In the genomic region with DNA sequence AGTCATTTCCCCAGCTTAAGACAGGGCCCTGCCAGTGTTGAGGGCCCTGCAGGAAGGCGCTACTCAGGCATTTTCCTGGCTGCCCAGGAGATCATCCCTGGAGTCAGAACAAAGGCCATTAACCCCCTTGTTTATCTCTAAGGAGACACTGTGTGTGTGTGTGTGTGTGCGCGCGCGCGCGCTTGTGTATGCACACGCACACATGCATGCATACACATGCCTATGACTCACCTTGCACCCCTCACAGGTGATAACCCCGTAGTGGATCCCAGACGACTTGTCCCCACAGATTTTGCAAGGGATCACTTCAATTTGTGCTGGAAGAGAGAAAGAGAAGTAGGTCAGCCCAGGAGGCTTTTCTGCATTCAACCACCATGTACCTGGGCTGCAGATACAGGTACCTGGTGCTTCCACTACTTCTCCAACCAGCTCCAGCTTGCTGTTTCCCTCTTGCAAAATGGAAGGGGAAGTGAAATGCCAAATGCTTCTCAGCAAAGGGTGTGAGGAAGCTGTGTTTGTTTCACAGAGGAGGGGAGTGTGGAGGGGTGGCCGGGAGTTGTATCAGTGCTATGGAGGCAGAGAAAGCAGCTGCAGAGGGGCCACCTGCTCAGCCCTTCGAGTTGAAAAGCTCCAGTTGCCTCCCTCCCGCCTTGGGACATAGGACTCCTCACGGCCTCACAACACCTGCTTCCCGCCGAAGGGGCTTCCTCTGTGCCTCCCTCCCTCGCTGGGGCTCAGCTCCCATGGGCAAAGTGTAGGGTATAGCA, we compare ENCODE assay signal across 18 cellular contexts. TPM values are rescaled to one million over a fixed set of nuclear protein-coding genes. Genes with fewer than 3 reads are reported as not detected.
DNase-seq lines count a peak whose midpoint lies in the region; ATAC-seq and TF ChIP-seq lines count a peak whose summit lies in the region.
"Had no signal": no experiment of that assay in that cellular context is flagged by ENCODE, and none has a peak within 500 bp of the region (broad histone marks: within the 10 kb centered on the region; RNA-seq: fewer than 3 reads in every experiment).

No MANE protein-coding gene starts in this region.

- H3K4me1 ChIP-seq in upper lobe of right lung = no peaks in the 10 kb centered on the region
- H3K4me1 ChIP-seq: gastroesophageal sphincter had no signal

- H3K27ac Mint-ChIP-seq in natural killer cell treated with Interleukin-12 subunit alpha and Interleukin-12 subunit beta and Interleukin-15 and Interleukin-18, amount 100 ng/mL, for 72 hours = peak overlapping the region in 1 of 2 donors; percentile 39
- H3K27ac Mint-ChIP-seq in natural killer cell (no peak overlapping the region), CD14-positive monocyte (no peak overlapping the region)
- H3K27ac Mint-ChIP-seq in activated CD8-positive, alpha-beta T cell treated with anti-CD3 and anti-CD28 coated beads for 36 hours = peak overlapping the region; percentile 46
- H3K27ac Mint-ChIP-seq: activated B cell treated with CpG ODN at 0.5 μM for 24 hours had no signal

- H3K4me3 ChIP-seq in upper lobe of right lung = no peak overlapping the region
- H3K4me3 ChIP-seq: gastroesophageal sphincter, upper lobe of left lung had no signal

- no peaks in the 10 kb centered on the region for H3K36me3 Mint-ChIP-seq in natural killer cell treated with Interleukin-12 subunit alpha and Interleukin-12 subunit beta and Interleukin-15 and Interleukin-18, amount 100 ng/mL, for 72 hours
- no peaks in the 10 kb centered on the region for H3K36me3 Mint-ChIP-seq in natural killer cell
- H3K36me3 Mint-ChIP-seq in activated CD8-positive, alpha-beta T cell treated with anti-CD3 and anti-CD28 coated beads for 36 hours (ENCODE audit: low read depth) = no peaks in the 10 kb centered on the region
- H3K36me3 Mint-ChIP-seq in CD14-positive monocyte = no peaks in the 10 kb centered on the region

- H3K4me1 Mint-ChIP-seq in natural killer cell treated with Interleukin-12 subunit alpha and Interleukin-12 subunit beta and Interleukin-15 and Interleukin-18, amount 100 ng/mL, for 72 hours (ENCODE audit: low read depth in 2 of 2) = peaks cover 27 to 45% of the 10 kb centered on the region in 2 donors
- H3K4me1 Mint-ChIP-seq in natural killer cell = peaks cover 48 to 53% of the 10 kb centered on the region in 2 donors
- peaks cover 47% of the 10 kb centered on the region for H3K4me1 Mint-ChIP-seq in activated CD8-positive, alpha-beta T cell treated with anti-CD3 and anti-CD28 coated beads for 36 hours (ENCODE audit: low read depth)
- peaks cover 16% of the 10 kb centered on the region for H3K4me1 Mint-ChIP-seq in CD14-positive monocyte

- no peaks in the 10 kb centered on the region for H3K27me3 Mint-ChIP-seq in natural killer cell treated with Interleukin-12 subunit alpha and Interleukin-12 subunit beta and Interleukin-15 and Interleukin-18, amount 100 ng/mL, for 72 hours
- H3K27me3 Mint-ChIP-seq in natural killer cell (ENCODE audit: low read depth in 2 of 2) (peaks cover 0 to 2% of the 10 kb centered on the region in 2 donors), CD14-positive monocyte (ENCODE audit: low read depth in 3 of 3) (peaks cover 13 to 18% (median 16%) of the 10 kb centered on the region in 3 donors)
- no peaks in the 10 kb centered on the region for H3K27me3 Mint-ChIP-seq in activated CD8-positive, alpha-beta T cell treated with anti-CD3 and anti-CD28 coated beads for 36 hours
- H3K27me3 Mint-ChIP-seq: central memory CD8-positive, alpha-beta T cell had no signal

- no peak overlapping the region for H3K27ac ChIP-seq in upper lobe of right lung
- H3K27ac ChIP-seq: C4-2B, gastroesophageal sphincter, upper lobe of left lung had no signal

- no peaks in the 10 kb centered on the region for H3K27me3 ChIP-seq in upper lobe of right lung
- H3K27me3 ChIP-seq: upper lobe of left lung had no signal

- H3K9me3 ChIP-seq in upper lobe of right lung = no peaks in the 10 kb centered on the region
- H3K9me3 ChIP-seq: gastroesophageal sphincter, upper lobe of left lung had no signal

- peak; percentile 46 for DNase-seq in natural killer cell treated with Interleukin-12 subunit alpha and Interleukin-12 subunit beta and Interleukin-15 and Interleukin-18, amount 100 ng/mL, for 72 hours (ENCODE audit: low spot score)
- DNase-seq in natural killer cell (no peak), NAMALWA (ENCODE audit: low spot score) (peak; percentile 21), upper lobe of right lung (no peak), CD14-positive monocyte (ENCODE audit: low spot score) (no peak)
- no peak for DNase-seq in activated CD8-positive, alpha-beta T cell treated with anti-CD3 and anti-CD28 coated beads for 36 hours
- DNase-seq: activated B cell treated with CpG ODN at 0.5 μM for 24 hours; activated T-cell treated with anti-CD3 and anti-CD28 coated beads, Interleukin-2, amount 50 U/mL, for 1 hour; mesenchymal stem cell; NCI-H187 treated with DMSO at 0.1 percent for 48 hours; stimulated activated CD4-positive, alpha-beta T cell treated with anti-CD3 and anti-CD28 coated beads, Interleukin-4, amount 100 ng/mL, for 1 hour had no signal

- H3K9me3 Mint-ChIP-seq in natural killer cell treated with Interleukin-12 subunit alpha and Interleukin-12 subunit beta and Interleukin-15 and Interleukin-18, amount 100 ng/mL, for 72 hours = no peaks in the 10 kb centered on the region
- H3K9me3 Mint-ChIP-seq in natural killer cell (no peaks in the 10 kb centered on the region), CD14-positive monocyte (no peaks in the 10 kb centered on the region)
- no peaks in the 10 kb centered on the region for H3K9me3 Mint-ChIP-seq in activated CD8-positive, alpha-beta T cell treated with anti-CD3 and anti-CD28 coated beads for 36 hours
- H3K9me3 Mint-ChIP-seq: activated B cell treated with CpG ODN at 0.5 μM for 24 hours; central memory CD8-positive, alpha-beta T cell had no signal

- POLR2A ChIA-PET in activated CD8-positive, alpha-beta T cell treated with anti-CD3 and anti-CD28 coated beads for 36 hours (lab: Charles Lee) = interaction anchor here (1.3 to 1.5 kb wide), 3 partner anchors 9 to 54 kb away, joined by 3 to 5 read pairs (median 3); a partner anchor contains a TSS

- CTCF ChIA-PET in activated CD8-positive, alpha-beta T cell treated with anti-CD3 and anti-CD28 coated beads for 36 hours (lab: Charles Lee) = interaction anchor here (1.0 to 1.5 kb wide), 4 partner anchors 10 to 223 kb away, joined by 3 to 6 read pairs (median 3); no protein-coding TSS in a partner anchor

- H3K36me3 ChIP-seq in upper lobe of right lung = no peaks in the 10 kb centered on the region
- H3K36me3 ChIP-seq: gastroesophageal sphincter had no signal

- TF ChIP-seq CTCF in natural killer cell (IDR thresholded peaks at IDR 0.05) = no peak
- no peak for TF ChIP-seq CTCF in activated CD8-positive, alpha-beta T cell treated with anti-CD3 and anti-CD28 coated beads for 36 hours (IDR thresholded peaks at IDR 0.05)
- TF ChIP-seq CTCF in upper lobe of right lung (IDR thresholded peaks at IDR 0.05) = no peak
- TF ChIP-seq CTCF in CD14-positive monocyte (IDR thresholded peaks at IDR 0.05) = no peak

- intact Hi-C loops in natural killer cell (cut with micrococcal nuclease) (no loop called here), upper lobe of right lung (cut with DNase I) (no loop called here), CD14-positive monocyte (cut with micrococcal nuclease) (no loop called here)
- intact Hi-C loops in activated CD8-positive, alpha-beta T cell treated with anti-CD3 and anti-CD28 coated beads for 36 hours (cut with micrococcal nuclease) = no loop called here

- no peak for ATAC-seq in natural killer cell treated with Interleukin-12 subunit alpha and Interleukin-12 subunit beta and Interleukin-15 and Interleukin-18, amount 100 ng/mL, for 72 hours
- ATAC-seq in natural killer cell = no peak
- no peak for ATAC-seq in activated CD8-positive, alpha-beta T cell treated with anti-CD3 and anti-CD28 coated beads for 36 hours
- ATAC-seq in upper lobe of right lung = peak; percentile 29
- no peak for ATAC-seq in GM21737 (IDR thresholded peaks at IDR 0.05; ENCODE audit: unreplicated experiment)
- no peak for ATAC-seq in HG02759 (IDR thresholded peaks at IDR 0.05; ENCODE audit: unreplicated experiment)
- ATAC-seq: gastroesophageal sphincter had no signal

- H3K4me3 Mint-ChIP-seq in natural killer cell treated with Interleukin-12 subunit alpha and Interleukin-12 subunit beta and Interleukin-15 and Interleukin-18, amount 100 ng/mL, for 72 hours = no peak overlapping the region
- H3K4me3 Mint-ChIP-seq in natural killer cell (no peak overlapping the region), CD14-positive monocyte (peak overlapping the region in 1 of 2 donors; percentile 69)
- no peak overlapping the region for H3K4me3 Mint-ChIP-seq in activated CD8-positive, alpha-beta T cell treated with anti-CD3 and anti-CD28 coated beads for 36 hours
- H3K4me3 Mint-ChIP-seq: activated B cell treated with CpG ODN at 0.5 μM for 24 hours; central memory CD8-positive, alpha-beta T cell had no signal

RNA-seq across cellular contexts. Expression of a gene that starts 11.9 kb away (rescaled TPM):
- total RNA-seq in natural killer cell treated with Interleukin-12 subunit alpha and Interleukin-12 subunit beta and Interleukin-15 and Interleukin-18, amount 100 ng/mL, for 72 hours = not detected
- total RNA-seq in natural killer cell (not detected), upper lobe of right lung (0.29 TPM)
- not detected for total RNA-seq in activated CD8-positive, alpha-beta T cell treated with anti-CD3 and anti-CD28 coated beads for 36 hours
- not detected for polyA plus RNA-seq in CD14-positive monocyte
- total RNA-seq: activated B cell treated with CpG ODN at 0.5 μM for 24 hours, gastroesophageal sphincter had no signal

RNA-seq across cellular contexts. Expression of a gene that starts 14.5 kb away (rescaled TPM):
- total RNA-seq in natural killer cell treated with Interleukin-12 subunit alpha and Interleukin-12 subunit beta and Interleukin-15 and Interleukin-18, amount 100 ng/mL, for 72 hours = 1 to 10 TPM in 1 of 2 donors, under 1 TPM in 1; 0.17 to 1.3 TPM
- total RNA-seq in natural killer cell (under 1 TPM; 0.14 to 0.78 (median 0.70) TPM), upper lobe of right lung (16.4 TPM)
- total RNA-seq in activated CD8-positive, alpha-beta T cell treated with anti-CD3 and anti-CD28 coated beads for 36 hours = 1 to 10 TPM; 1.3 to 1.5 TPM
- not detected for polyA plus RNA-seq in CD14-positive monocyte

RNA-seq across cellular contexts. Expression of a gene that starts 22.5 kb away (rescaled TPM):
- 1 to 10 TPM in 1 of 2 donors, not detected in 1; 1.5 TPM for total RNA-seq in natural killer cell treated with Interleukin-12 subunit alpha and Interleukin-12 subunit beta and Interleukin-15 and Interleukin-18, amount 100 ng/mL, for 72 hours
- total RNA-seq in natural killer cell (under 1 TPM in 2 of 3 donors, not detected in 1; 0.20 to 0.24 TPM), upper lobe of right lung (0.29 TPM)
- total RNA-seq in activated CD8-positive, alpha-beta T cell treated with anti-CD3 and anti-CD28 coated beads for 36 hours = 1 to 10 TPM; 1.3 to 1.6 TPM
- not detected for polyA plus RNA-seq in CD14-positive monocyte
- total RNA-seq: activated B cell treated with CpG ODN at 0.5 μM for 24 hours, gastroesophageal sphincter had no signal

RNA-seq across cellular contexts. Expression of a gene that starts 26.8 kb away (rescaled TPM):
- total RNA-seq in natural killer cell treated with Interleukin-12 subunit alpha and Interleukin-12 subunit beta and Interleukin-15 and Interleukin-18, amount 100 ng/mL, for 72 hours = 10 to 100 TPM; 13.5 to 14.0 TPM
- total RNA-seq in natural killer cell (10 to 100 TPM in 1 of 3 donors, 1 to 10 TPM in 2; 6.3 to 14.5 (median 8.0) TPM), upper lobe of right lung (12.8 TPM)
- total RNA-seq in activated CD8-positive, alpha-beta T cell treated with anti-CD3 and anti-CD28 coated beads for 36 hours = 10 to 100 TPM in 1 of 2 experiments, 1 to 10 TPM in 1; 9.7 to 10.5 TPM
- polyA plus RNA-seq in CD14-positive monocyte = 1 to 10 TPM; 1.1 to 1.6 TPM

RNA-seq across cellular contexts. Expression of a gene that starts 36.4 kb away (rescaled TPM):
- total RNA-seq in natural killer cell treated with Interleukin-12 subunit alpha and Interleukin-12 subunit beta and Interleukin-15 and Interleukin-18, amount 100 ng/mL, for 72 hours = not detected
- total RNA-seq in natural killer cell = under 1 TPM in 1 of 3 donors, not detected in 2; 0.52 TPM
- total RNA-seq in activated CD8-positive, alpha-beta T cell treated with anti-CD3 and anti-CD28 coated beads for 36 hours = not detected
- total RNA-seq in upper lobe of right lung = not detected
- not detected for polyA plus RNA-seq in CD14-positive monocyte
- total RNA-seq: activated B cell treated with CpG ODN at 0.5 μM for 24 hours, gastroesophageal sphincter, upper lobe of left lung had no signal
- polyA plus RNA-seq: adipose tissue had no signal

Comparison
In these comparisons a context has a peak if more than half of its experiments do, and no peak if none do; other contexts are left out.
1. DNase-seq: peak in natural killer cell treated with Interleukin-12 subunit alpha and Interleukin-12 subunit beta and Interleukin-15 and Interleukin-18, amount 100 ng/mL, for 72 hours (single experiment) and NAMALWA (single experiment); none in natural killer cell (single experiment), activated CD8-positive, alpha-beta T cell treated with anti-CD3 and anti-CD28 coated beads for 36 hours (single experiment), upper lobe of right lung (single experiment) and CD14-positive monocyte (single experiment).